ENCODE assay signal across 9 cellular contexts in the genomic region with DNA sequence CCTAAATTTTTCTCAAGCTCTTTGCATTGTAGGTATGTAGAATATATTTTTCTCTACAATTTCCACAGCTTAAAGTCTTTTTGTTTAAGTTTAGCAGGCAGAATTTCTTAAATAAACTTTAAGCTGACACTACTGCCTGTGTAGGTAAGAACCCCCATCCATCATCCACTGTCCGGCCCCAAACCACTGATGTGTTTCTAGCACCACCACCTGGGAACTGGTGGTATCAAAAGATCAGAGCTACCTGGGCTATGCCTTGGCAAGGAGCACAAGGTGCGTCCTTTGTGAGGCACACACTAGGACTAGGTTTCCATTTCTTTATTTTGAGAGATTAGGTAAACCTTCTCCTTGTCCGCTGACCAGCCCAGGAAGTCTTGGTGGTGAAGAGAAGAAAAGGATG. TPM values are rescaled to one million over a fixed set of nuclear protein-coding genes. Genes with fewer than 3 reads are reported as not detected.
DNase-seq lines count a peak whose midpoint lies in the region; ATAC-seq, FAIRE-seq and TF ChIP-seq lines count a peak whose summit lies in the region.
"Had no signal": no experiment of that assay in that cellular context is flagged by ENCODE, and none has a peak within 500 bp of the region (broad histone marks: within the 10 kb centered on the region; RNA-seq: fewer than 3 reads in every experiment).

No MANE protein-coding gene starts in this region.

- intact Hi-C loops in GM12878 (cut with micrococcal nuclease; ENCODE audit: unreplicated experiment), result loop anchor here (1.0 to 10.0 kb wide), 3 partner anchors 232 to 538 kb away; no protein-coding TSS in a partner anchor

- H3K27me3 ChIP-seq in GM12878 (replicated peaks in 1 of 2; ENCODE audit: control insufficient read depth in 2 of 2, insufficient read depth in 2 of 2, low read length in 1 of 2) (no peaks in the 10 kb centered on the region; a peak in 1 of 4 replicates), neural cell (ENCODE audit: insufficient read depth, low read depth, low read length) (no peaks in the 10 kb centered on the region)
- H3K27me3 ChIP-seq: Peyer's patch had no signal

- CTCF ChIA-PET in GM12878 (lab: Yijun Ruan, JAX), result interaction anchor here (0.6 to 4.7 kb wide), 54 partner anchors 9 to 546 kb away, joined by 3 to 94 read pairs (median 4); partner anchors contain the start of genes SMCP, SPRR1A, SPRR2B and SPRR4

- H3K9me3 ChIP-seq in GM12878 (replicated peaks; ENCODE audit: control insufficient read depth, insufficient read depth, low read length), result no peaks in the 10 kb centered on the region; the same call in 2 of the 3 replicates
- H3K9me3 ChIP-seq in neural cell (ENCODE audit: low read length), result no peaks in the 10 kb centered on the region
- H3K9me3 ChIP-seq: Peyer's patch had no signal

- H3K79me2 ChIP-seq in GM12878 (ENCODE audit: control insufficient read depth, insufficient read depth, low read length) (no peaks in the 10 kb centered on the region), neural cell (replicated peaks; ENCODE audit: insufficient read depth, low read length) (no peaks in the 10 kb centered on the region)

- TF ChIP-seq RAD21 in GM12878 (IDR thresholded peaks at IDR 0.05; ENCODE audit: insufficient read depth, low read depth, low read length) (peak; percentile 83), neural cell (conservative IDR thresholded peaks at IDR 0.05) (peak; percentile 49)

- no TSS peak for BruUV-seq in GM12878 (replicated peaks; lab: Mats Ljungman, UMichigan)

- H3K27ac ChIP-seq in GM12878 (ENCODE audit: control insufficient read depth, insufficient read depth) (no peak overlapping the region), neural cell (ENCODE audit: low read length) (no peak overlapping the region)
- H3K27ac ChIP-seq: Peyer's patch had no signal

- H3K4me2 ChIP-seq in GM12878 (ENCODE audit: control insufficient read depth, insufficient read depth) (no peak overlapping the region), neural cell (ENCODE audit: low read length) (no peak overlapping the region)

- H3K36me3 ChIP-seq in GM12878 (ENCODE audit: control insufficient read depth in 2 of 2, insufficient read depth in 2 of 2, low read length in 1 of 2) (no peaks in the 10 kb centered on the region), neural cell (ENCODE audit: insufficient read depth, low read length) (no peaks in the 10 kb centered on the region)
- H3K36me3 ChIP-seq: Peyer's patch had no signal

- RAD21 ChIA-PET in GM12878 (lab: Charles Lee; ENCODE audit: unreplicated experiment), result interaction anchor here (0.7 to 4.0 kb wide), 29 partner anchors 10 to 540 kb away, joined by 3 to 32 read pairs (median 5); partner anchors contain the start of genes LELP1 and SMCP

- H3K4me1 ChIP-seq in GM12878 (ENCODE audit: control insufficient read depth, insufficient read depth, low read length), result no peaks in the 10 kb centered on the region
- H3K4me1 ChIP-seq: Peyer's patch had no signal

- no peaks in the 10 kb centered on the region for H3F3A ChIP-seq in neural cell (ENCODE audit: insufficient read depth, low read length, poor library complexity, severe bottlenecking)

- H3K4me3 ChIP-seq in GM12878 (no peak overlapping the region), neural cell (ENCODE audit: low read length) (no peak overlapping the region)
- H3K4me3 ChIP-seq: Peyer's patch had no signal

- peak; percentile 77 for ATAC-seq in GM12878

- no peak overlapping the region for H3K9ac ChIP-seq in GM12878 (ENCODE audit: control insufficient read depth, insufficient read depth, low read length)
- no peak overlapping the region for H3K9ac ChIP-seq in neural cell (ENCODE audit: low read length)

- WGBS in GM12878 (ENCODE audit: insufficient coverage, insufficient replicate concordance, low lambda C conversion rate, missing lambda C conversion rate), result 0% methylated on average over 3 of the region's 3 CpGs

- no peak for FAIRE-seq in GM12878 (lab: Jason Lieb, UNC)
- no peak for FAIRE-seq in frontal cortex (lab: Jason Lieb, UNC)

- TF ChIP-seq CTCF in GM12878 (IDR thresholded peaks at IDR 0.05 in 2 of 3, conservative IDR thresholded peaks at IDR 0.05 in 1 of 3; ENCODE audit: control insufficient read depth in 2 of 3, extremely low read depth in 1 of 3, insufficient read depth in 1 of 3, low read depth in 3 of 3, low read length in 3 of 3) (peak; percentile 44 to 57 (median 46); a peak in 5 of 6 replicates), neural cell (IDR thresholded peaks at IDR 0.05; ENCODE audit: poor library complexity, severe bottlenecking) (peak; percentile 49)

- H4K20me1 ChIP-seq in GM12878 (ENCODE audit: control insufficient read depth, insufficient read depth) (no peaks in the 10 kb centered on the region), neural cell (ENCODE audit: insufficient read depth) (no peaks in the 10 kb centered on the region)

- TF ChIP-seq EP300 in GM12878 (IDR thresholded peaks at IDR 0.05; ENCODE audit: borderline replicate concordance in 1 of 2, control insufficient read depth in 1 of 2, low read depth in 2 of 2, low read length in 2 of 2), result no peak
- TF ChIP-seq EP300 in neural cell (conservative IDR thresholded peaks at IDR 0.05; ENCODE audit: poor library complexity, severe bottlenecking), result no peak

- POLR2A ChIA-PET in GM12878 (lab: Charles Lee), result interaction anchor here (0.9 kb wide), 1 partner anchor 322 kb away, joined by 3 read pairs; no protein-coding TSS in a partner anchor

- SMC1A ChIA-PET in GM12878 (lab: Charles Lee; ENCODE audit: uncharacterized antibody, unreplicated experiment), result interaction anchor here (0.6 to 3.6 kb wide), 35 partner anchors 9 to 539 kb away, joined by 3 to 49 read pairs (median 5); partner anchors contain the start of gene LELP1

- no peak overlapping the region for H2AFZ ChIP-seq in GM12878 (ENCODE audit: control insufficient read depth, low read depth, low read length)
- no peak overlapping the region for H2AFZ ChIP-seq in neural cell (ENCODE audit: low read depth, low read length)

- in situ Hi-C loops in GM12878 (cut with MboI), result loop anchor here (10.0 kb wide), 1 partner anchor 318 kb away; the partner anchor contains the start of gene SMCP

- H3K9me2 ChIP-seq in neural cell (ENCODE audit: insufficient read depth, low read length), result no peaks in the 10 kb centered on the region

- no peak for TF ChIP-seq POLR2A in GM12878 (IDR thresholded peaks at IDR 0.05; ENCODE audit: low read depth, low read length)

- peak; percentile 34 for DNase-seq in DMS53 (lab: John Stamatoyannopoulos, UW)
- no peak for DNase-seq in DMS53 treated with DMSO at 0.1 percent for 48 hours (lab: John Stamatoyannopoulos, UW; ENCODE audit: unreplicated experiment)
- peak; percentile 1 for DNase-seq in NCI-H146 treated with DMSO at 0.1 percent for 48 hours (lab: John Stamatoyannopoulos, UW; ENCODE audit: unreplicated experiment)
- DNase-seq in GM12878 (ENCODE audit: low read depth, low spot score), result no peak
- DNase-seq in frontal cortex (ENCODE audit: low spot score in 2 of 2), result no peak
- DNase-seq in NOMO-1 treated with dmso at 0.1 percent for 144 hours (lab: John Stamatoyannopoulos, UW; ENCODE audit: unreplicated experiment), result no peak
- DNase-seq in superior temporal gyrus (ENCODE audit: extremely low spot score), result no peak
- DNase-seq: Peyer's patch had no signal

RNA-seq across cellular contexts. Expression of gene LELP1, which starts 10.5 kb away (rescaled TPM):
- total RNA-seq in GM12878 (2013; cell fraction: nucleolus; rRNA removed), result not detected in 2 replicates
- total RNA-seq in GM12878 (2014; rRNA removed), result not detected in 2 replicates
- not detected in 2 replicates for total RNA-seq in GM12878 (2014; rRNA removed; fragmentation: Illumina TruSeq; extraction: Trizol)
- total RNA-seq in GM12878 (2021), result not detected in 2 replicates
- polyA plus RNA-seq in GM12878 (2011; ENCODE audit: low read depth), result not detected
- polyA plus RNA-seq in GM12878 (2011; rRNA removed), result not detected in 2 replicates
- polyA plus RNA-seq in GM12878 (2011; cell fraction: cytosol; rRNA removed), result not detected in 2 replicates
- polyA plus RNA-seq in GM12878 (2011; cell fraction: nucleus; rRNA removed), result not detected in 2 replicates
- polyA plus RNA-seq in GM12878 (2012), result not detected in 2 replicates
- polyA plus RNA-seq in GM12878 (2014; fragmentation: Illumina TruSeq; extraction: Trizol), result not detected in 2 replicates
- not detected for polyA plus RNA-seq in GM12878 (2014; fragmentation: Nextera tagmentation; extraction: Ambion mirVana)
- not detected in 2 replicates for polyA plus RNA-seq in GM12878 (2014; rRNA removed)
- not detected for polyA plus RNA-seq in GM12878 (2016; fragmentation: Nextera tagmentation; extraction: Ambion mirVana)
- polyA minus RNA-seq in GM12878 (2011; rRNA and poly(A)+ RNA removed), result not detected in 2 replicates
- not detected in 2 replicates for polyA minus RNA-seq in GM12878 (2011; cell fraction: cytosol; rRNA and poly(A)+ RNA removed)
- not detected in 2 replicates for polyA minus RNA-seq in GM12878 (2011; cell fraction: nucleus; rRNA and poly(A)+ RNA removed)
- polyA plus RNA-seq in neural cell, result not detected in 2 replicates
- not detected in 2 replicates for polyA minus RNA-seq in neural cell
- total RNA-seq in frontal cortex, result not detected
- total RNA-seq: Peyer's patch had no signal

RNA-seq across cellular contexts. Expression of gene PRR9, which starts 24.7 kb away (rescaled TPM):
- not detected in 2 replicates for total RNA-seq in GM12878 (2013; cell fraction: nucleolus; rRNA removed)
- total RNA-seq in GM12878 (2014; rRNA removed) (not detected in 2 replicates), GM12878 (2014; rRNA removed; fragmentation: Illumina TruSeq; extraction: Trizol) (not detected in 2 replicates), GM12878 (2021) (not detected in 2 replicates), frontal cortex (not detected)
- not detected for polyA plus RNA-seq in GM12878 (2011; ENCODE audit: low read depth)
- polyA plus RNA-seq in GM12878 (2011; rRNA removed) (not detected in 2 replicates), GM12878 (2014; fragmentation: Illumina TruSeq; extraction: Trizol) (not detected in 2 replicates), GM12878 (2014; fragmentation: Nextera tagmentation; extraction: Ambion mirVana) (not detected), GM12878 (2014; rRNA removed) (not detected in 2 replicates), GM12878 (2016; fragmentation: Nextera tagmentation; extraction: Ambion mirVana) (not detected), neural cell (not detected in 2 replicates)
- polyA plus RNA-seq in GM12878 (2011; cell fraction: cytosol; rRNA removed), result not detected in 2 replicates
- polyA plus RNA-seq in GM12878 (2011; cell fraction: nucleus; rRNA removed), result not detected in 2 replicates
- not detected in 2 replicates for polyA plus RNA-seq in GM12878 (2012)
- polyA minus RNA-seq in GM12878 (2011; rRNA and poly(A)+ RNA removed), result not detected in 2 replicates
- polyA minus RNA-seq in GM12878 (2011; cell fraction: cytosol; rRNA and poly(A)+ RNA removed), result not detected in 2 replicates
- not detected in 2 replicates for polyA minus RNA-seq in GM12878 (2011; cell fraction: nucleus; rRNA and poly(A)+ RNA removed)
- not detected in 2 replicates for polyA minus RNA-seq in neural cell
- total RNA-seq: Peyer's patch had no signal

RNA-seq across cellular contexts. Expression of gene SPRR2G, which starts 42.0 kb away (rescaled TPM):
- total RNA-seq in GM12878 (2013; cell fraction: nucleolus; rRNA removed), result not detected in 2 replicates
- not detected in 2 replicates for total RNA-seq in GM12878 (2014; rRNA removed)
- not detected in 2 replicates for total RNA-seq in GM12878 (2014; rRNA removed; fragmentation: Illumina TruSeq; extraction: Trizol)
- total RNA-seq in GM12878 (2021), result not detected in 2 replicates
- not detected for polyA plus RNA-seq in GM12878 (2011; ENCODE audit: low read depth)
- polyA plus RNA-seq in GM12878 (2011; rRNA removed), result 0.18 TPM in 1 of 2 replicates, not detected in the other
- polyA plus RNA-seq in GM12878 (2011; cell fraction: cytosol; rRNA removed), result not detected in 2 replicates
- 0.90 TPM in 1 of 2 replicates, not detected in the other for polyA plus RNA-seq in GM12878 (2011; cell fraction: nucleus; rRNA removed)
- polyA plus RNA-seq in GM12878 (2012), result not detected in 2 replicates
- polyA plus RNA-seq in GM12878 (2014; fragmentation: Illumina TruSeq; extraction: Trizol), result not detected in 2 replicates
- polyA plus RNA-seq in GM12878 (2014; fragmentation: Nextera tagmentation; extraction: Ambion mirVana), result not detected
- not detected in 2 replicates for polyA plus RNA-seq in GM12878 (2014; rRNA removed)
- not detected for polyA plus RNA-seq in GM12878 (2016; fragmentation: Nextera tagmentation; extraction: Ambion mirVana)
- not detected in 2 replicates for polyA minus RNA-seq in GM12878 (2011; rRNA and poly(A)+ RNA removed)
- polyA minus RNA-seq in GM12878 (2011; cell fraction: cytosol; rRNA and poly(A)+ RNA removed), result not detected in 2 replicates
- not detected in 2 replicates for polyA minus RNA-seq in GM12878 (2011; cell fraction: nucleus; rRNA and poly(A)+ RNA removed)
- polyA plus RNA-seq in neural cell, result not detected in 2 replicates
- not detected in 2 replicates for polyA minus RNA-seq in neural cell
- not detected for total RNA-seq in frontal cortex
- total RNA-seq: Peyer's patch had no signal

Comparison
In these comparisons a context has a peak if more than half of its experiments do, and no peak if none do; other contexts are left out.
1. DNase-seq: peak in DMS53 (single experiment) and NCI-H146 treated with DMSO at 0.1 percent for 48 hours (single experiment); none in DMS53 treated with DMSO at 0.1 percent for 48 hours (single experiment), GM12878 (single experiment), frontal cortex (0 of 2), NOMO-1 treated with dmso at 0.1 percent for 144 hours (single experiment) and superior temporal gyrus (single experiment).